2 cellular contexts compared by ENCODE assay signal in the genomic region with DNA sequence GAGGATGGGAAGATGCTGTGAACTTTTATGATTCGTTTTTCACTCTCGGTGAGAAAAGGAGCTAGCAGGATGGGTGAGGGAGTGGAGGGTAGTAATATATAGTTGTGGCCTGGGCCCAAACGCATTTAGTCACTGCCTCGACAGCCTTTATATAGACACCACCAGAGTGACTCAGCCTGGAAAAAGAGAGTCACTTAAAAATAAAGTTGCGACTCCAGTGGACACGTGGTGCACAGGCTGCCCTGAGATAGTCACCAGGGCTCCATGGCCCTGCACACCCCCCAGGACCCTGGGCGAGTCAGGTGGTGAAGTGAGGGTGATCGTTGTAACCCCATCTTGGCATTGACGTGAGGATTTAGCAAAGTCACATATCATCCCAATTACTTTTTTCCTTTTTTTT.
A peak's percentile ranks its signal among the peaks of the same experiment; 100 is the strongest.
TF ChIP-seq lines count a peak whose summit lies in the region.

No MANE protein-coding gene starts in this region.

TF ChIP-seq in K562, 482 proteins besides CTCF, POLR2A, EP300 and RAD21 (continued from another document and continues in another):
- TF ChIP-seq, protein P1, sequence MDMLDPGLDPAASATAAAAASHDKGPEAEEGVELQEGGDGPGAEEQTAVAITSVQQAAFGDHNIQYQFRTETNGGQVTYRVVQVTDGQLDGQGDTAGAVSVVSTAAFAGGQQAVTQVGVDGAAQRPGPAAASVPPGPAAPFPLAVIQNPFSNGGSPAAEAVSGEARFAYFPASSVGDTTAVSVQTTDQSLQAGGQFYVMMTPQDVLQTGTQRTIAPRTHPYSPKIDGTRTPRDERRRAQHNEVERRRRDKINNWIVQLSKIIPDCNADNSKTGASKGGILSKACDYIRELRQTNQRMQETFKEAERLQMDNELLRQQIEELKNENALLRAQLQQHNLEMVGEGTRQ (CRISPR knock-in tag; IDR thresholded peaks at IDR 0.05): peak; percentile 54
- TF ChIP-seq, protein P2, sequence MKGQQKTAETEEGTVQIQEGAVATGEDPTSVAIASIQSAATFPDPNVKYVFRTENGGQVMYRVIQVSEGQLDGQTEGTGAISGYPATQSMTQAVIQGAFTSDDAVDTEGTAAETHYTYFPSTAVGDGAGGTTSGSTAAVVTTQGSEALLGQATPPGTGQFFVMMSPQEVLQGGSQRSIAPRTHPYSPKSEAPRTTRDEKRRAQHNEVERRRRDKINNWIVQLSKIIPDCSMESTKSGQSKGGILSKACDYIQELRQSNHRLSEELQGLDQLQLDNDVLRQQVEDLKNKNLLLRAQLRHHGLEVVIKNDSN (CRISPR knock-in tag; IDR thresholded peaks at IDR 0.05): peak; percentile 79
- TF ChIP-seq ZBTB7A (IDR thresholded peaks at IDR 0.05; ENCODE audit: borderline replicate concordance, control insufficient read depth, low read depth, low read length): peak; percentile 32; the same call in 1 of the 2 replicates
- TF ChIP-seq FOSL1 (tag; conservative IDR thresholded peaks at IDR 0.05): peak; percentile 90
- TF ChIP-seq SREBF1 (IDR thresholded peaks at IDR 0.05; ENCODE audit: borderline replicate concordance, low read depth, low read length): no peak
- TF ChIP-seq, protein P3, sequence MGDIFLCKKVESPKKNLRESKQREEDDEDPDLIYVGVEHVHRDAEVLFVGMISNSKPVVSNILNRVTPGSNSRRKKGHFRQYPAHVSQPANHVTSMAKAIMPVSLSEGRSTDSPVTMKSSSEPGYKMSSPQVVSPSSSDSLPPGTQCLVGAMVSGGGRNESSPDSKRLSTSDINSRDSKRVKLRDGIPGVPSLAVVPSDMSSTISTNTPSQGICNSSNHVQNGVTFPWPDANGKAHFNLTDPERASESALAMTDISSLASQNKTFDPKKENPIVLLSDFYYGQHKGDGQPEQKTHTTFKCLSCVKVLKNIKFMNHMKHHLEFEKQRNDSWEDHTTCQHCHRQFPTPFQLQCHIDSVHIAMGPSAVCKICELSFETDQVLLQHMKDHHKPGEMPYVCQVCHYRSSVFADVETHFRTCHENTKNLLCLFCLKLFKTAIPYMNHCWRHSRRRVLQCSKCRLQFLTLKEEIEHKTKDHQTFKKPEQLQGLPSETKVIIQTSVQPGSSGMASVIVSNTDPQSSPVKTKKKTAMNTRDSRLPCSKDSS (IDR thresholded peaks at IDR 0.05; ENCODE audit: low read depth, partially characterized antibody): no peak
- no peak for TF ChIP-seq POU5F1 (IDR thresholded peaks at IDR 0.05; ENCODE audit: borderline replicate concordance, low read depth, low read length, partially characterized antibody)
- no peak for TF ChIP-seq ZNF830 (CRISPR knock-in tag; IDR thresholded peaks at IDR 0.05)
- no peak for TF ChIP-seq RNF2 (IDR thresholded peaks at IDR 0.05)
- no peak for TF ChIP-seq ZNF134 (CRISPR knock-in tag; conservative IDR thresholded peaks at IDR 0.05)
- 0 out of 4 replicates have a peak, but pooled peaks of 1 of the 2 experiments have one; percentile 10 for TF ChIP-seq MAZ (CRISPR knock-in tag; conservative IDR thresholded peaks at IDR 0.05 in 1 of 2, IDR thresholded peaks at IDR 0.05 in 1 of 2)
- TF ChIP-seq JUND (IDR thresholded peaks at IDR 0.05; ENCODE audit: borderline replicate concordance, low read depth, low read length): peak; percentile 60; the same call in 1 of the 2 replicates
- peak; percentile 56; the same call in 2 of the 3 replicates for TF ChIP-seq JUND (tag; IDR thresholded peaks at IDR 0.05; ENCODE audit: borderline replicate concordance, low read depth, low read length)
- no peak for TF ChIP-seq PRMT5 (CRISPR knock-in tag; IDR thresholded peaks at IDR 0.05)
- TF ChIP-seq, protein P4, sequence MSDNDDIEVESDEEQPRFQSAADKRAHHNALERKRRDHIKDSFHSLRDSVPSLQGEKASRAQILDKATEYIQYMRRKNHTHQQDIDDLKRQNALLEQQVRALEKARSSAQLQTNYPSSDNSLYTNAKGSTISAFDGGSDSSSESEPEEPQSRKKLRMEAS (CRISPR knock-in tag; IDR thresholded peaks at IDR 0.05): peak; percentile 59
- no peak for TF ChIP-seq ZNF696 (CRISPR knock-in tag; conservative IDR thresholded peaks at IDR 0.05)
- no peak for TF ChIP-seq U2AF2 (optimal IDR thresholded peaks at IDR 0.05; ENCODE audit: low read depth, low read length)
- TF ChIP-seq, protein P5, sequence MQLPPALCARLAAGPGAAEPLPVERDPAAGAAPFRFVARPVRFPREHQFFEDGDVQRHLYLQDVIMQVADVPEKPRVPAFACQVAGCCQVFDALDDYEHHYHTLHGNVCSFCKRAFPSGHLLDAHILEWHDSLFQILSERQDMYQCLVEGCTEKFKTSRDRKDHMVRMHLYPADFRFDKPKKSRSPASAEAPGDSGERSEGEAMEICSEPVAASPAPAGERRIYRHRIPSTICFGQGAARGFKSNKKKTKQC (CRISPR knock-in tag; IDR thresholded peaks at IDR 0.05): no peak
- TF ChIP-seq, protein P6, sequence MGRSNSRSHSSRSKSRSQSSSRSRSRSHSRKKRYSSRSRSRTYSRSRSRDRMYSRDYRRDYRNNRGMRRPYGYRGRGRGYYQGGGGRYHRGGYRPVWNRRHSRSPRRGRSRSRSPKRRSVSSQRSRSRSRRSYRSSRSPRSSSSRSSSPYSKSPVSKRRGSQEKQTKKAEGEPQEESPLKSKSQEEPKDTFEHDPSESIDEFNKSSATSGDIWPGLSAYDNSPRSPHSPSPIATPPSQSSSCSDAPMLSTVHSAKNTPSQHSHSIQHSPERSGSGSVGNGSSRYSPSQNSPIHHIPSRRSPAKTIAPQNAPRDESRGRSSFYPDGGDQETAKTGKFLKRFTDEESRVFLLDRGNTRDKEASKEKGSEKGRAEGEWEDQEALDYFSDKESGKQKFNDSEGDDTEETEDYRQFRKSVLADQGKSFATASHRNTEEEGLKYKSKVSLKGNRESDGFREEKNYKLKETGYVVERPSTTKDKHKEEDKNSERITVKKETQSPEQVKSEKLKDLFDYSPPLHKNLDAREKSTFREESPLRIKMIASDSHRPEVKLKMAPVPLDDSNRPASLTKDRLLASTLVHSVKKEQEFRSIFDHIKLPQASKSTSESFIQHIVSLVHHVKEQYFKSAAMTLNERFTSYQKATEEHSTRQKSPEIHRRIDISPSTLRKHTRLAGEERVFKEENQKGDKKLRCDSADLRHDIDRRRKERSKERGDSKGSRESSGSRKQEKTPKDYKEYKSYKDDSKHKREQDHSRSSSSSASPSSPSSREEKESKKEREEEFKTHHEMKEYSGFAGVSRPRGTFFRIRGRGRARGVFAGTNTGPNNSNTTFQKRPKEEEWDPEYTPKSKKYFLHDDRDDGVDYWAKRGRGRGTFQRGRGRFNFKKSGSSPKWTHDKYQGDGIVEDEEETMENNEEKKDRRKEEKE (IDR thresholded peaks at IDR 0.05; ENCODE audit: borderline replicate concordance in 1 of 2, control insufficient read depth in 1 of 2, low read depth in 2 of 2, low read length in 1 of 2): no peak

TF ChIP-seq in HEK293T, 16 proteins besides CTCF, POLR2A, EP300 and RAD21 (continued from another document):
- TF ChIP-seq, protein P7, sequence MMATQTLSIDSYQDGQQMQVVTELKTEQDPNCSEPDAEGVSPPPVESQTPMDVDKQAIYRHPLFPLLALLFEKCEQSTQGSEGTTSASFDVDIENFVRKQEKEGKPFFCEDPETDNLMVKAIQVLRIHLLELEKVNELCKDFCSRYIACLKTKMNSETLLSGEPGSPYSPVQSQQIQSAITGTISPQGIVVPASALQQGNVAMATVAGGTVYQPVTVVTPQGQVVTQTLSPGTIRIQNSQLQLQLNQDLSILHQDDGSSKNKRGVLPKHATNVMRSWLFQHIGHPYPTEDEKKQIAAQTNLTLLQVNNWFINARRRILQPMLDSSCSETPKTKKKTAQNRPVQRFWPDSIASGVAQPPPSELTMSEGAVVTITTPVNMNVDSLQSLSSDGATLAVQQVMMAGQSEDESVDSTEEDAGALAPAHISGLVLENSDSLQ (IDR thresholded peaks at IDR 0.05): no peak
- TF ChIP-seq ELF4 (IDR thresholded peaks at IDR 0.05): no peak
- no peak for TF ChIP-seq FOXK2 (IDR thresholded peaks at IDR 0.05)
- no peak for TF ChIP-seq TARDBP (IDR thresholded peaks at IDR 0.05)
TF ChIP-seq in HEK293T: peak in this region for 0.
